Comparison of ENCODE assay signal across 1 cellular context in the genomic region with DNA sequence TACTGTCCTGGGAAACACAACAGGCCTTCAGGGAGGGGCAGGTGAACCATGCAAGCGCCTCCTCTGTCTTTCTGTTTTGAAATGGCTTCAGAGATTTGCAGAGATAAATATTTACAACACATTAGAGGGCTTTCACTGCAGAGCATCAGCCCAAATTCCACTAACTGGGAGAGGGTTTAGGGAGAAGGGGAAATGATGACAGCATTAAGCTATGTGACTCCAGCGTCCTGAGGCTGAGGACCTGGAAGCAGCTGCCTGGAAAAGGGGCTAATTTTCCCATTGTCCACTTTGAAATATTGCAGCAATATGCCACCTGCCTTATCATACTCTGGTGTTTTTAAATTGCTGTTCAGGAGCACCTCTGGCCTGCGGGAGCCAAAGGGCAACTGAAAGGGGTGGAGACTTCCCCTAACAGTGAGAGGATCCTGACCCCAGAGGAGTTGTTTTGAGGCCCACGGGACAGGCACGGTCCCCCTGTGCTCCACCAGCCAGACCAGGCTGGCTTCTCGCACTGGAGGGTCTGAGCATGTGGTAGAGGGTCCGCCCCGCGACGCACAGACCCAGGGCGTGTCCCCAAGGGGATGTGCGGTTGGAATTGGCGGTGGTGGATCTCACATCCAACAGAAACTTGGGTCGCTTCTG.
A peak's percentile ranks its signal among the peaks of the same experiment; 100 is the strongest.
TF ChIP-seq lines count a peak whose summit lies in the region.

No MANE protein-coding gene starts in this region.

TF ChIP-seq in HepG2, 621 proteins besides CTCF, POLR2A, EP300 and RAD21 (continued from another document and continues in another):
- TF ChIP-seq, protein P1, sequence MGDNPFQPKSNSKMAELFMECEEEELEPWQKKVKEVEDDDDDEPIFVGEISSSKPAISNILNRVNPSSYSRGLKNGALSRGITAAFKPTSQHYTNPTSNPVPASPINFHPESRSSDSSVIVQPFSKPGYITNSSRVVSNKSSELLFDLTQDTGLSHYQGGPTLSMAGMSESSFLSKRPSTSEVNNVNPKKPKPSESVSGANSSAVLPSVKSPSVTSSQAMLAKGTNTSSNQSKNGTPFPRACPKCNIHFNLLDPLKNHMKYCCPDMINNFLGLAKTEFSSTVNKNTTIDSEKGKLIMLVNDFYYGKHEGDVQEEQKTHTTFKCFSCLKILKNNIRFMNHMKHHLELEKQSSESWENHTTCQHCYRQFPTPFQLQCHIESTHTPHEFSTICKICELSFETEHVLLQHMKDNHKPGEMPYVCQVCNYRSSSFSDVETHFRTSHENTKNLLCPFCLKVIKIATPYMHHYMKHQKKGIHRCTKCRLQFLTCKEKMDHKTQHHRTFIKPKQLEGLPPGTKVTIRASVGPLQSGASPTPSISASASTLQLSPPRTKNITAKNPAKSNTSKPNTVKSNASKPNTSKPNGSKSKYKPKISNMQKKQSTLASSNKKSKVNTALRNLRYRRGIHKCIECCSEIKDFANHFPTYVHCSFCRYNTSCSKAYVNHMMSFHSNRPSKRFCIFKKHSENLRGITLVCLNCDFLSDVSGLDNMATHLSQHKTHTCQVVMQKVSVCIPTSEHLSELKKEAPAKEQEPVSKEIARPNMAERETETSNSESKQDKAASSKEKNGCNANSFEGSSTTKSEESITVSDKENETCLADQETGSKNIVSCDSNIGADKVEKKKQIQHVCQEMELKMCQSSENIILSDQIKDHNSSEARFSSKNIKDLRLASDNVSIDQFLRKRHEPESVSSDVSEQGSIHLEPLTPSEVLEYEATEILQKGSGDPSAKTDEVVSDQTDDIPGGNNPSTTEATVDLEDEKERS (CRISPR knock-in tag; IDR thresholded peaks at IDR 0.05), result peak; percentile 37; the same call in 1 of the 2 replicates
- TF ChIP-seq, protein P2, sequence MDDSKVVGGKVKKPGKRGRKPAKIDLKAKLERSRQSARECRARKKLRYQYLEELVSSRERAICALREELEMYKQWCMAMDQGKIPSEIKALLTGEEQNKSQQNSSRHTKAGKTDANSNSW (CRISPR knock-in tag; IDR thresholded peaks at IDR 0.05; ENCODE audit: borderline replicate concordance), result 0 out of 2 replicates have a peak, but pooled peaks have one; percentile 68
- TF ChIP-seq ZNF788 (CRISPR knock-in tag; IDR thresholded peaks at IDR 0.05; ENCODE audit: borderline replicate concordance) (peak; percentile 51; the same call in 1 of the 2 replicates), FOSL2 (CRISPR knock-in tag; IDR thresholded peaks at IDR 0.05) (peak; percentile 82), DPF2 (CRISPR knock-in tag; IDR thresholded peaks at IDR 0.05; ENCODE audit: borderline replicate concordance, low read depth) (0 out of 2 replicates have a peak, but pooled peaks have one; percentile 47), HDAC6 (IDR thresholded peaks at IDR 0.05; ENCODE audit: low read depth, low read length) (no peak), ZNF282 (IDR thresholded peaks at IDR 0.05; ENCODE audit: partially characterized antibody) (no peak), RARA (CRISPR knock-in tag; IDR thresholded peaks at IDR 0.05) (peak; percentile 76), MAFF (IDR thresholded peaks at IDR 0.05; ENCODE audit: low read depth, low read length) (no peak), ZNF777 (CRISPR knock-in tag; IDR thresholded peaks at IDR 0.05) (no peak; the same call in 1 of the 2 replicates), ZSCAN29 (CRISPR knock-in tag; conservative IDR thresholded peaks at IDR 0.05) (0 out of 2 replicates have a peak, but pooled peaks have one; percentile 28), KLF9 (CRISPR knock-in tag; IDR thresholded peaks at IDR 0.05; ENCODE audit: low read depth) (no peak), HHEX (CRISPR knock-in tag; IDR thresholded peaks at IDR 0.05) (peak; percentile 65), ZBTB38 (CRISPR knock-in tag; IDR thresholded peaks at IDR 0.05) (peak; percentile 89), HMG20B (CRISPR knock-in tag; conservative IDR thresholded peaks at IDR 0.05) (peak; percentile 81), TCF7L2 (IDR thresholded peaks at IDR 0.05; ENCODE audit: low read depth, low read length) (no peak), SP4 (CRISPR knock-in tag; IDR thresholded peaks at IDR 0.05) (no peak), CREM (IDR thresholded peaks at IDR 0.05) (peak; percentile 76), CREM (CRISPR knock-in tag; IDR thresholded peaks at IDR 0.05) (no peak), ZNF12 (CRISPR knock-in tag; IDR thresholded peaks at IDR 0.05) (no peak; the same call in 1 of the 2 replicates), BHLHE40 (IDR thresholded peaks at IDR 0.05; ENCODE audit: low read length) (no peak), GPN1 (CRISPR knock-in tag; IDR thresholded peaks at IDR 0.05; ENCODE audit: borderline replicate concordance) (no peak), SIN3A (IDR thresholded peaks at IDR 0.05; ENCODE audit: borderline replicate concordance, low read depth, low read length) (no peak), SRF (IDR thresholded peaks at IDR 0.05; ENCODE audit: low read depth, low read length) (no peak), TBX3 (IDR thresholded peaks at IDR 0.05; ENCODE audit: borderline replicate concordance) (peak; percentile 65; the same call in 1 of the 2 replicates), ZNF747 (CRISPR knock-in tag; IDR thresholded peaks at IDR 0.05; ENCODE audit: borderline replicate concordance) (peak; percentile 20; the same call in 1 of the 2 replicates), ZNF724P (CRISPR knock-in tag; IDR thresholded peaks at IDR 0.05; ENCODE audit: borderline replicate concordance) (no peak)
- TF ChIP-seq, protein P3, sequence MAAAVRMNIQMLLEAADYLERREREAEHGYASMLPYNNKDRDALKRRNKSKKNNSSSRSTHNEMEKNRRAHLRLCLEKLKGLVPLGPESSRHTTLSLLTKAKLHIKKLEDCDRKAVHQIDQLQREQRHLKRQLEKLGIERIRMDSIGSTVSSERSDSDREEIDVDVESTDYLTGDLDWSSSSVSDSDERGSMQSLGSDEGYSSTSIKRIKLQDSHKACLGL (CRISPR knock-in tag; IDR thresholded peaks at IDR 0.05), result 0 out of 2 replicates have a peak, but pooled peaks have one; percentile 31
- TF ChIP-seq, protein P4, sequence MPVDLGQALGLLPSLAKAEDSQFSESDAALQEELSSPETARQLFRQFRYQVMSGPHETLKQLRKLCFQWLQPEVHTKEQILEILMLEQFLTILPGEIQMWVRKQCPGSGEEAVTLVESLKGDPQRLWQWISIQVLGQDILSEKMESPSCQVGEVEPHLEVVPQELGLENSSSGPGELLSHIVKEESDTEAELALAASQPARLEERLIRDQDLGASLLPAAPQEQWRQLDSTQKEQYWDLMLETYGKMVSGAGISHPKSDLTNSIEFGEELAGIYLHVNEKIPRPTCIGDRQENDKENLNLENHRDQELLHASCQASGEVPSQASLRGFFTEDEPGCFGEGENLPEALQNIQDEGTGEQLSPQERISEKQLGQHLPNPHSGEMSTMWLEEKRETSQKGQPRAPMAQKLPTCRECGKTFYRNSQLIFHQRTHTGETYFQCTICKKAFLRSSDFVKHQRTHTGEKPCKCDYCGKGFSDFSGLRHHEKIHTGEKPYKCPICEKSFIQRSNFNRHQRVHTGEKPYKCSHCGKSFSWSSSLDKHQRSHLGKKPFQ (CRISPR knock-in tag; IDR thresholded peaks at IDR 0.05; ENCODE audit: insufficient replicate concordance), result peak; percentile 62
- TF ChIP-seq, protein P5, sequence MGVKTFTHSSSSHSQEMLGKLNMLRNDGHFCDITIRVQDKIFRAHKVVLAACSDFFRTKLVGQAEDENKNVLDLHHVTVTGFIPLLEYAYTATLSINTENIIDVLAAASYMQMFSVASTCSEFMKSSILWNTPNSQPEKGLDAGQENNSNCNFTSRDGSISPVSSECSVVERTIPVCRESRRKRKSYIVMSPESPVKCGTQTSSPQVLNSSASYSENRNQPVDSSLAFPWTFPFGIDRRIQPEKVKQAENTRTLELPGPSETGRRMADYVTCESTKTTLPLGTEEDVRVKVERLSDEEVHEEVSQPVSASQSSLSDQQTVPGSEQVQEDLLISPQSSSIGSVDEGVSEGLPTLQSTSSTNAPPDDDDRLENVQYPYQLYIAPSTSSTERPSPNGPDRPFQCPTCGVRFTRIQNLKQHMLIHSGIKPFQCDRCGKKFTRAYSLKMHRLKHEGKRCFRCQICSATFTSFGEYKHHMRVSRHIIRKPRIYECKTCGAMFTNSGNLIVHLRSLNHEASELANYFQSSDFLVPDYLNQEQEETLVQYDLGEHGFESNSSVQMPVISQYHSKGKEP (CRISPR knock-in tag; IDR thresholded peaks at IDR 0.05), result no peak
- TF ChIP-seq, protein P6, sequence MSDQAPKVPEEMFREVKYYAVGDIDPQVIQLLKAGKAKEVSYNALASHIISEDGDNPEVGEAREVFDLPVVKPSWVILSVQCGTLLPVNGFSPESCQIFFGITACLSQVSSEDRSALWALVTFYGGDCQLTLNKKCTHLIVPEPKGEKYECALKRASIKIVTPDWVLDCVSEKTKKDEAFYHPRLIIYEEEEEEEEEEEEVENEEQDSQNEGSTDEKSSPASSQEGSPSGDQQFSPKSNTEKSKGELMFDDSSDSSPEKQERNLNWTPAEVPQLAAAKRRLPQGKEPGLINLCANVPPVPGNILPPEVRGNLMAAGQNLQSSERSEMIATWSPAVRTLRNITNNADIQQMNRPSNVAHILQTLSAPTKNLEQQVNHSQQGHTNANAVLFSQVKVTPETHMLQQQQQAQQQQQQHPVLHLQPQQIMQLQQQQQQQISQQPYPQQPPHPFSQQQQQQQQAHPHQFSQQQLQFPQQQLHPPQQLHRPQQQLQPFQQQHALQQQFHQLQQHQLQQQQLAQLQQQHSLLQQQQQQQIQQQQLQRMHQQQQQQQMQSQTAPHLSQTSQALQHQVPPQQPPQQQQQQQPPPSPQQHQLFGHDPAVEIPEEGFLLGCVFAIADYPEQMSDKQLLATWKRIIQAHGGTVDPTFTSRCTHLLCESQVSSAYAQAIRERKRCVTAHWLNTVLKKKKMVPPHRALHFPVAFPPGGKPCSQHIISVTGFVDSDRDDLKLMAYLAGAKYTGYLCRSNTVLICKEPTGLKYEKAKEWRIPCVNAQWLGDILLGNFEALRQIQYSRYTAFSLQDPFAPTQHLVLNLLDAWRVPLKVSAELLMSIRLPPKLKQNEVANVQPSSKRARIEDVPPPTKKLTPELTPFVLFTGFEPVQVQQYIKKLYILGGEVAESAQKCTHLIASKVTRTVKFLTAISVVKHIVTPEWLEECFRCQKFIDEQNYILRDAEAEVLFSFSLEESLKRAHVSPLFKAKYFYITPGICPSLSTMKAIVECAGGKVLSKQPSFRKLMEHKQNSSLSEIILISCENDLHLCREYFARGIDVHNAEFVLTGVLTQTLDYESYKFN (CRISPR knock-in tag; conservative IDR thresholded peaks at IDR 0.05), result peak; percentile 91
- TF ChIP-seq, protein P7, sequence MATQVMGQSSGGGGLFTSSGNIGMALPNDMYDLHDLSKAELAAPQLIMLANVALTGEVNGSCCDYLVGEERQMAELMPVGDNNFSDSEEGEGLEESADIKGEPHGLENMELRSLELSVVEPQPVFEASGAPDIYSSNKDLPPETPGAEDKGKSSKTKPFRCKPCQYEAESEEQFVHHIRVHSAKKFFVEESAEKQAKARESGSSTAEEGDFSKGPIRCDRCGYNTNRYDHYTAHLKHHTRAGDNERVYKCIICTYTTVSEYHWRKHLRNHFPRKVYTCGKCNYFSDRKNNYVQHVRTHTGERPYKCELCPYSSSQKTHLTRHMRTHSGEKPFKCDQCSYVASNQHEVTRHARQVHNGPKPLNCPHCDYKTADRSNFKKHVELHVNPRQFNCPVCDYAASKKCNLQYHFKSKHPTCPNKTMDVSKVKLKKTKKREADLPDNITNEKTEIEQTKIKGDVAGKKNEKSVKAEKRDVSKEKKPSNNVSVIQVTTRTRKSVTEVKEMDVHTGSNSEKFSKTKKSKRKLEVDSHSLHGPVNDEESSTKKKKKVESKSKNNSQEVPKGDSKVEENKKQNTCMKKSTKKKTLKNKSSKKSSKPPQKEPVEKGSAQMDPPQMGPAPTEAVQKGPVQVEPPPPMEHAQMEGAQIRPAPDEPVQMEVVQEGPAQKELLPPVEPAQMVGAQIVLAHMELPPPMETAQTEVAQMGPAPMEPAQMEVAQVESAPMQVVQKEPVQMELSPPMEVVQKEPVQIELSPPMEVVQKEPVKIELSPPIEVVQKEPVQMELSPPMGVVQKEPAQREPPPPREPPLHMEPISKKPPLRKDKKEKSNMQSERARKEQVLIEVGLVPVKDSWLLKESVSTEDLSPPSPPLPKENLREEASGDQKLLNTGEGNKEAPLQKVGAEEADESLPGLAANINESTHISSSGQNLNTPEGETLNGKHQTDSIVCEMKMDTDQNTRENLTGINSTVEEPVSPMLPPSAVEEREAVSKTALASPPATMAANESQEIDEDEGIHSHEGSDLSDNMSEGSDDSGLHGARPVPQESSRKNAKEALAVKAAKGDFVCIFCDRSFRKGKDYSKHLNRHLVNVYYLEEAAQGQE (IDR thresholded peaks at IDR 0.05; ENCODE audit: borderline replicate concordance in 1 of 2, low read depth in 1 of 2, low read length in 2 of 2), result 0 out of 4 replicates have a peak, but pooled peaks of 1 of the 2 experiments have one; percentile 19
- TF ChIP-seq, protein P8, sequence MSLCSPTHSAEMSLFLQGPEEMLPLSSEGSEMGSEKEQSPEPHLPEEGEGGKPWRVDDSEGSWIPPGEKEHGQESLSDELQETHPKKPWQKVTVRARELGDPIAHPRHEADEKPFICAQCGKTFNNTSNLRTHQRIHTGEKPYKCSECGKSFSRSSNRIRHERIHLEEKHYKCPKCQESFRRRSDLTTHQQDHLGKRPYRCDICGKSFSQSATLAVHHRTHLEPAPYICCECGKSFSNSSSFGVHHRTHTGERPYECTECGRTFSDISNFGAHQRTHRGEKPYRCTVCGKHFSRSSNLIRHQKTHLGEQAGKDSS (CRISPR knock-in tag; IDR thresholded peaks at IDR 0.05; ENCODE audit: borderline replicate concordance, low read depth), result no peak; the same call in 1 of the 2 replicates
- TF ChIP-seq, protein P9, sequence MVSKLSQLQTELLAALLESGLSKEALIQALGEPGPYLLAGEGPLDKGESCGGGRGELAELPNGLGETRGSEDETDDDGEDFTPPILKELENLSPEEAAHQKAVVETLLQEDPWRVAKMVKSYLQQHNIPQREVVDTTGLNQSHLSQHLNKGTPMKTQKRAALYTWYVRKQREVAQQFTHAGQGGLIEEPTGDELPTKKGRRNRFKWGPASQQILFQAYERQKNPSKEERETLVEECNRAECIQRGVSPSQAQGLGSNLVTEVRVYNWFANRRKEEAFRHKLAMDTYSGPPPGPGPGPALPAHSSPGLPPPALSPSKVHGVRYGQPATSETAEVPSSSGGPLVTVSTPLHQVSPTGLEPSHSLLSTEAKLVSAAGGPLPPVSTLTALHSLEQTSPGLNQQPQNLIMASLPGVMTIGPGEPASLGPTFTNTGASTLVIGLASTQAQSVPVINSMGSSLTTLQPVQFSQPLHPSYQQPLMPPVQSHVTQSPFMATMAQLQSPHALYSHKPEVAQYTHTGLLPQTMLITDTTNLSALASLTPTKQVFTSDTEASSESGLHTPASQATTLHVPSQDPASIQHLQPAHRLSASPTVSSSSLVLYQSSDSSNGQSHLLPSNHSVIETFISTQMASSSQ (IDR thresholded peaks at IDR 0.05; ENCODE audit: low read depth), result no peak; the same call in 1 of the 2 replicates
- TF ChIP-seq, protein P9 (CRISPR knock-in tag; IDR thresholded peaks at IDR 0.05; ENCODE audit: borderline replicate concordance), result peak; percentile 69; the same call in 1 of the 2 replicates
